15 cellular contexts compared by ENCODE assay signal in the genomic region with DNA sequence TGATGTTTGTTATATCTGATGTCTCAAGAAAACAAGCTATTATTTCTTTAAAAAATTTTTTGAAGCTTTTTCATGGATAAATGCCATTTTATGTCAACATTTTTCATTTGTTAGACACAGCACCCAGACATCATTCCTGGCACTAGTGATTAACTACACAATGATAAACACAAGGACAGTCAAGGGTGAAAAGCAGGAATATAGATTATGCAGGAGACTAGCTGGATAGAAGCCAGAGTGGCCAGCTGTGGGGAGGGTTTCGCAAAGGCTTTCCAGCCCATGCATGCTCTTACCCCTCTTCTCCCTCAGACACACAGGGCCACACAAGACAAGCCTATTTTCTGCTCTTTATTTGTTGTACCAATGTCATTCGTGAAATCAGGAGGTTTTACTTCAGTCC.
A peak's percentile ranks its signal among the peaks of the same experiment; 100 is the strongest.
DNase-seq lines count a peak whose midpoint lies in the region; ATAC-seq and TF ChIP-seq lines count a peak whose summit lies in the region.
"Had no signal": no experiment of that assay in that cellular context is flagged by ENCODE, and none has a peak within 500 bp of the region (broad histone marks: within the 10 kb centered on the region; RNA-seq: fewer than 3 reads in every experiment).

No MANE protein-coding gene starts in this region.

- no peaks in the 10 kb centered on the region for H3K4me1 ChIP-seq in breast epithelium
- H3K4me1 ChIP-seq in suprapubic skin, result peaks cover 47% of the 10 kb centered on the region
- peaks cover 7 to 39% (median 35%) of the 10 kb centered on the region in 3 donors for H3K4me1 ChIP-seq in esophagus squamous epithelium

- H3K9me3 ChIP-seq in breast epithelium (no peaks in the 10 kb centered on the region), suprapubic skin (no peaks in the 10 kb centered on the region), esophagus squamous epithelium (no peaks in the 10 kb centered on the region)
- H3K9me3 ChIP-seq: A549 had no signal

- POLR2A ChIA-PET in MCF 10A (lab: Yijun Ruan, JAX), result interaction anchor here (0.7 to 10.1 kb wide), 11 partner anchors 9 to 140 kb away, joined by 3 to 110 read pairs (median 3); no protein-coding TSS in a partner anchor

- H3K27me3 ChIP-seq in breast epithelium, result no peaks in the 10 kb centered on the region
- no peaks in the 10 kb centered on the region for H3K27me3 ChIP-seq in suprapubic skin
- no peaks in the 10 kb centered on the region for H3K27me3 ChIP-seq in esophagus squamous epithelium

- H3K4me1 Mint-ChIP-seq in MCF 10A (ENCODE audit: insufficient read depth, unreplicated experiment), result peaks cover 75% of the 10 kb centered on the region

- DNase-seq in MCF 10A (ENCODE audit: unreplicated experiment) (peak; percentile 11), breast epithelium (ENCODE audit: low spot score in 2 of 2) (no peak), NCI-H2081 (lab: John Stamatoyannopoulos, UW) (peak; percentile 74 to 91), SHP77 treated with DMSO at 0.1 percent for 48 hours (lab: John Stamatoyannopoulos, UW) (peak; percentile 93), suprapubic skin (ENCODE audit: low spot score in 2 of 2) (no peak), esophagus squamous epithelium (lab: John Stamatoyannopoulos, UW) (no peak)
- DNase-seq: activated CD4-positive, CD25-positive, alpha-beta regulatory T cell treated with anti-CD3 and anti-CD28 coated beads, Interleukin-2, amount 50 U/mL, for 72 hours; activated T-cell treated with anti-CD3 and anti-CD28 coated beads, Interleukin-2, amount 50 U/mL, for 48 hours; Calu3; cortex of kidney; T-cell had no signal

- no peak overlapping the region for H3K4me3 Mint-ChIP-seq in MCF 10A (ENCODE audit: unreplicated experiment)
- H3K4me3 Mint-ChIP-seq: T-cell had no signal

- H3K4me3 ChIP-seq in breast epithelium, result no peak overlapping the region
- H3K4me3 ChIP-seq in suprapubic skin, result no peak overlapping the region
- no peak overlapping the region for H3K4me3 ChIP-seq in esophagus squamous epithelium
- H3K4me3 ChIP-seq: A549, smooth muscle cell had no signal

- H3K36me3 Mint-ChIP-seq in MCF 10A (ENCODE audit: insufficient read depth, unreplicated experiment), result peaks cover 93% of the 10 kb centered on the region
- H3K36me3 Mint-ChIP-seq: T-cell had no signal

- no TSS peak for BruUV-seq in MCF 10A (replicated peaks; lab: Mats Ljungman, UMichigan)

- peak overlapping the region; percentile 83 for H3K27ac Mint-ChIP-seq in MCF 10A (ENCODE audit: low read depth, unreplicated experiment)

- intact Hi-C loops in MCF 10A (cut with micrococcal nuclease), result no loop called here
- intact Hi-C loops in breast epithelium (cut with DNase I; ENCODE audit: low total_unique reads), result no loop called here
- intact Hi-C loops in esophagus squamous epithelium (cut with DNase I), result no loop called here

- H3K27ac ChIP-seq in breast epithelium, result peak overlapping the region in 1 of 2 donors; percentile 40
- peak overlapping the region; percentile 40 for H3K27ac ChIP-seq in suprapubic skin
- H3K27ac ChIP-seq in esophagus squamous epithelium, result no peak overlapping the region
- H3K27ac ChIP-seq: A549 had no signal

- CTCF ChIA-PET in MCF 10A (lab: Yijun Ruan, JAX), result interaction anchor here (2.1 kb wide), 1 partner anchor 31 kb away, joined by 5 read pairs; no protein-coding TSS in a partner anchor

- ATAC-seq in GM19397 (IDR thresholded peaks at IDR 0.05; ENCODE audit: unreplicated experiment) (no peak), HG02870 (IDR thresholded peaks at IDR 0.05; ENCODE audit: unreplicated experiment) (no peak)
- ATAC-seq: A549, T-cell had no signal

- no peak for TF ChIP-seq CTCF in MCF 10A (IDR thresholded peaks at IDR 0.05; ENCODE audit: unreplicated experiment)
- no peak for TF ChIP-seq CTCF in breast epithelium (IDR thresholded peaks at IDR 0.05)
- TF ChIP-seq CTCF in suprapubic skin (IDR thresholded peaks at IDR 0.05), result no peak
- TF ChIP-seq CTCF in esophagus squamous epithelium (IDR thresholded peaks at IDR 0.05), result no peak

- TF ChIP-seq EP300 in suprapubic skin (IDR thresholded peaks at IDR 0.05), result no peak

- TF ChIP-seq POLR2A in breast epithelium (IDR thresholded peaks at IDR 0.05) (no peak), suprapubic skin (IDR thresholded peaks at IDR 0.05) (no peak), esophagus squamous epithelium (IDR thresholded peaks at IDR 0.05) (no peak)

- no peaks in the 10 kb centered on the region for H3K27me3 Mint-ChIP-seq in MCF 10A (ENCODE audit: insufficient read depth, unreplicated experiment)
- H3K27me3 Mint-ChIP-seq: T-cell had no signal

- H3K36me3 ChIP-seq in breast epithelium (no peaks in the 10 kb centered on the region), suprapubic skin (peaks cover 18% of the 10 kb centered on the region), esophagus squamous epithelium (peaks cover 0 to 60% (median 0%) of the 10 kb centered on the region in 3 donors)

- WGBS in suprapubic skin, result 60% methylated on average over 2 of the region's 2 CpGs
- 54 to 78% methylated on average over 2 of the region's 2 CpGs for WGBS in esophagus squamous epithelium, 2 donors

- H3K9me3 Mint-ChIP-seq in MCF 10A (ENCODE audit: unreplicated experiment), result no peaks in the 10 kb centered on the region
- H3K9me3 Mint-ChIP-seq: T-cell had no signal

Comparison
In these comparisons a context has a peak if more than half of its experiments do, and no peak if none do; other contexts are left out.
1. DNase-seq: peak in MCF 10A (single experiment), NCI-H2081 (2 of 2) and SHP77 treated with DMSO at 0.1 percent for 48 hours (single experiment); none in breast epithelium (0 of 2), suprapubic skin (0 of 2) and esophagus squamous epithelium (single experiment).